ENCODE assay signal across 20 cellular contexts in genomic region chr6:4114123-4114522, GRCh38. TPM values are rescaled to one million over a fixed set of nuclear protein-coding genes. Genes with fewer than 3 reads are reported as not detected.
"Had no signal": no experiment of that assay in that cellular context is flagged by ENCODE, and none has a peak within 500 bp of the region (broad histone marks: within the 10 kb centered on the region; RNA-seq: fewer than 3 reads in every experiment).

No MANE protein-coding gene starts in this region.

- H3K36me3 ChIP-seq: uterus had no signal

- FAIRE-seq: keratinocyte had no signal

- H3K4me1 ChIP-seq: adrenal gland, thyroid gland, uterus had no signal

- DNase-seq: activated B cell treated with CpG ODN at 0.5 μM for 24 hours; activated CD4-positive, alpha-beta T cell treated with anti-CD3 and anti-CD28 coated beads, Interleukin-2, amount 10 ng/mL, durations not matched to agents 24 days and 14 days; activated naive CD4-positive, alpha-beta T cell treated with anti-CD3 and anti-CD28 coated beads, Interleukin-2, amount 10 ng/mL, durations not matched to agents 7 days and 5 days; activated T-cell treated with anti-CD3 and anti-CD28 coated beads for 4 hours; adrenal gland; body of pancreas; effector memory CD8-positive, alpha-beta T cell; foreskin melanocyte; heart left ventricle; left ventricle myocardium inferior; mesendoderm; stomach; thyroid gland; uterus had no signal

- H3K9me3 ChIP-seq: adrenal gland, body of pancreas, thyroid gland, uterus had no signal

- H3K27ac ChIP-seq: adrenal gland, body of pancreas, epithelial cell of prostate, heart left ventricle, left ventricle myocardium inferior, stomach, thyroid gland, uterus had no signal

- H3K27me3 ChIP-seq: adrenal gland, body of pancreas, heart left ventricle, stomach, thyroid gland, uterus had no signal

- H3K4me3 ChIP-seq: adrenal gland, body of pancreas, heart left ventricle, left ventricle myocardium inferior, stomach, thyroid gland, uterus had no signal

RNA-seq across cellular contexts. Expression of gene FAM217A, which starts 35.2 kb away (rescaled TPM):
- total RNA-seq: activated B cell treated with CpG ODN at 0.5 μM for 24 hours; activated CD4-positive, alpha-beta T cell treated with anti-CD3 and anti-CD28 coated beads, Interleukin-2, amount 10 ng/mL, durations not matched to agents 24 days and 14 days; activated CD8-positive, alpha-beta memory T cell treated with anti-CD3 and anti-CD28 coated beads for 36 hours; activated T-helper 17 cell treated with anti-CD3 and anti-CD28 coated beads, Interleukin-2, amount 50 U/mL, for 72 hours; adrenal gland; body of pancreas; heart left ventricle; left ventricle myocardium inferior; osteocyte; stomach; uterus had no signal
- polyA plus RNA-seq: adrenal gland, heart left ventricle, keratinocyte, neural cell had no signal
